9 cellular contexts compared by ENCODE assay signal in genomic region chr5:134086943-134087305, GRCh38. TPM values are rescaled to one million over a fixed set of nuclear protein-coding genes. Genes with fewer than 3 reads are reported as not detected.
DNase-seq lines count a peak whose midpoint lies in the region; ATAC-seq and TF ChIP-seq lines count a peak whose summit lies in the region.
"Had no signal": no experiment of that assay in that cellular context is flagged by ENCODE, and none has a peak within 500 bp of the region (broad histone marks: within the 10 kb centered on the region; RNA-seq: fewer than 3 reads in every experiment).

No MANE protein-coding gene starts in this region.

- no peaks in the 10 kb centered on the region for H3K27me3 Mint-ChIP-seq in naive thymus-derived CD8-positive, alpha-beta T cell

- POLR2A ChIA-PET in naive thymus-derived CD8-positive, alpha-beta T cell (lab: Charles Lee) = no interaction called here

- H3K36me3 Mint-ChIP-seq in naive thymus-derived CD8-positive, alpha-beta T cell = no peaks in the 10 kb centered on the region

- in situ Hi-C loops in brain microvascular endothelial cell (cut with HindIII; ENCODE audit: low pct_ligation_motif_present, low sequenced_read_pairs) = no loop called here

- DNase-seq in activated T-cell treated with anti-CD3 and anti-CD28 coated beads, Interleukin-2, amount 50 U/mL, for 48 hours = peak; percentile 85
- peak; percentile 61 to 94 (median 86) for DNase-seq in naive thymus-derived CD8-positive, alpha-beta T cell
- peak; percentile 71 to 80 for DNase-seq in stimulated activated CD8-positive, alpha-beta memory T cell treated with anti-CD3 and anti-CD28 coated beads, Interleukin-7, amount 100 ng/mL, for 4 hours (ENCODE audit: low read depth in 2 of 2)
- no peak for DNase-seq in brain microvascular endothelial cell
- no peak for DNase-seq in kidney glomerular epithelial cell (lab: John Stamatoyannopoulos, UW)
- DNase-seq in DMS53 treated with DMSO at 0.1 percent for 48 hours (lab: John Stamatoyannopoulos, UW; ENCODE audit: unreplicated experiment) = no peak
- no peak for DNase-seq in left colon
- DNase-seq: heart right ventricle had no signal

- peak overlapping the region; percentile 90 to 99 (median 94) for H3K27ac Mint-ChIP-seq in naive thymus-derived CD8-positive, alpha-beta T cell

- TF ChIP-seq CTCF in brain microvascular endothelial cell (IDR thresholded peaks at IDR 0.05; ENCODE audit: low read depth, low read length, missing control alignments) = no peak

- H3K4me3 Mint-ChIP-seq in naive thymus-derived CD8-positive, alpha-beta T cell = peak overlapping the region; percentile 49 to 91 (median 72)

- H3K27me3 ChIP-seq in brain microvascular endothelial cell (replicated peaks) = no peaks in the 10 kb centered on the region

- peak; percentile 75 to 82 for ATAC-seq in activated CD4-positive, CD25-positive, alpha-beta regulatory T cell treated with anti-CD3 and anti-CD28 coated beads, Interleukin-2, amount 50 U/mL, for 24 hours
- ATAC-seq in naive thymus-derived CD8-positive, alpha-beta T cell = peak; percentile 74 to 82
- ATAC-seq in left colon = no peak
- ATAC-seq: heart right ventricle had no signal

- no peak overlapping the region for H3K27ac ChIP-seq in brain microvascular endothelial cell
- H3K27ac ChIP-seq: heart right ventricle had no signal

- H3K4me1 Mint-ChIP-seq in naive thymus-derived CD8-positive, alpha-beta T cell = peaks cover 46 to 91% (median 81%) of the 10 kb centered on the region in 4 donors

- H3K9me3 Mint-ChIP-seq in naive thymus-derived CD8-positive, alpha-beta T cell = no peaks in the 10 kb centered on the region

- intact Hi-C loops in left colon (cut with DNase I, micrococcal nuclease) = no loop called here

- H3K4me3 ChIP-seq in brain microvascular endothelial cell (ENCODE audit: low read depth, low read length) = no peak overlapping the region
- H3K4me3 ChIP-seq: heart right ventricle had no signal

- H3K36me3 ChIP-seq in brain microvascular endothelial cell (replicated peaks) = no peaks in the 10 kb centered on the region
- H3K36me3 ChIP-seq: heart right ventricle had no signal

RNA-seq across cellular contexts. Expression of gene TCF7, which starts 27.6 kb away (rescaled TPM):
- total RNA-seq in naive thymus-derived CD8-positive, alpha-beta T cell = 100 to 1,000 TPM; 910 to 911 TPM
- 100 to 1,000 TPM; 207 to 600 (median 328) TPM for polyA plus RNA-seq in naive thymus-derived CD8-positive, alpha-beta T cell
- 1 to 10 TPM; 3.0 to 6.0 TPM for total RNA-seq in left colon

Comparison
In these comparisons a context has a peak if more than half of its experiments do, and no peak if none do; other contexts are left out.
1. DNase-seq: peak in activated T-cell treated with anti-CD3 and anti-CD28 coated beads, Interleukin-2, amount 50 U/mL, for 48 hours (2 of 2), naive thymus-derived CD8-positive, alpha-beta T cell (10 of 10) and stimulated activated CD8-positive, alpha-beta memory T cell treated with anti-CD3 and anti-CD28 coated beads, Interleukin-7, amount 100 ng/mL, for 4 hours (2 of 2); none in brain microvascular endothelial cell (single experiment), kidney glomerular epithelial cell (single experiment), DMS53 treated with DMSO at 0.1 percent for 48 hours (single experiment) and left colon (0 of 2).
2. RNA of gene TCF7, which starts 27.6 kb away (total RNA-seq): 910 to 911 TPM in naive thymus-derived CD8-positive, alpha-beta T cell; 3.0 to 6.0 TPM in left colon; every median in the first group is over 100 times any median in the second.